9 cellular contexts compared by ENCODE assay signal in the genomic region with DNA sequence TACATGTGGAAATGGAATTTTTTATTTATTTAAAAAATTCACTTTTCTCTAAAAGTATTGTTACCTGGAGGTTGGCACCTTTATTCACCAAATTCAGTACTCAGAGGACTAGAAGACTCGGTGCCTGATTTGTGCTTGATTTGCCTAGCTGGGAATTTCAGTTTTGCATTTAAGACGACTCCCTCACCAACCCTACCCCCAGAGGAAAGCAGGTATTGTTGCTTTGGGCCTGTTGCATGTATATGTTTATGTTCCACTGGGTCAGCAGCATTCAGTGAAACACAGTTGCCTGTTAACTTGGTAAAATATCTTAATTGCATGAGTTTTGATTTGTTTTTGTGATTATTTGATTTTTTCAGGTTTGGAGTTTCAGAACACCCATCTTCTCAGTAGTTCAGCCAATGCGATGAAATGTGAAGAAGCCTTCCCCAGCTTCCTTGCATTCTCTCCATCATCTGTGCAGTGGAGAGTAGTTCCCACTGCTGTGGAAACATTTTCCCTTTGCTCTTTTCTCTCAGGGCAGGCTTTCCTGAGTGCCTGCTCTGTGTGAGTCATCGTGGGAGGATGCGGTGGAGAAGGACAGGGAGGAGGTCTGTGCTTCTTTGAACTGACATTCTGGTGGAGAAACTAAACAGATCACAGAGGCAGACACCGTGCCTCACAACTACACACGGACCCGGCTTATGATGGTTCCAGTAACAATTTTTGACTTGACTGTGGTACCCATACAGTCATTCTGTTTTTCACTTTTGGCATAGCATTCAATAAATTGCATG. TPM values are rescaled to one million over a fixed set of nuclear protein-coding genes. Genes with fewer than 3 reads are reported as not detected.
DNase-seq lines count a peak whose midpoint lies in the region; ATAC-seq and TF ChIP-seq lines count a peak whose summit lies in the region.
"Had no signal": no experiment of that assay in that cellular context is flagged by ENCODE, and none has a peak within 500 bp of the region (broad histone marks: within the 10 kb centered on the region; RNA-seq: fewer than 3 reads in every experiment).

No MANE protein-coding gene starts in this region.

- peak overlapping the region; percentile 83 for H3K27ac Mint-ChIP-seq in activated naive CD8-positive, alpha-beta T cell treated with anti-CD3 and anti-CD28 coated beads for 36 hours
- H3K27ac Mint-ChIP-seq in stimulated activated naive B cell treated with anti-CD40 and anti-IgM and Interleukin-4, amounts not matched to agents 10 μg/mL and 1 μg/mL and 100 μg/mL, for 72 hours: no peak overlapping the region

- ATAC-seq in GM18870 (IDR thresholded peaks at IDR 0.05; ENCODE audit: unreplicated experiment) (no peak), GM19351 (IDR thresholded peaks at IDR 0.05; ENCODE audit: unreplicated experiment) (no peak), HG02884 (IDR thresholded peaks at IDR 0.05; ENCODE audit: unreplicated experiment) (no peak)
- ATAC-seq in stimulated activated naive B cell treated with anti-CD40 and anti-IgM and Interleukin-4, amounts not matched to agents 10 μg/mL and 1 μg/mL and 100 μg/mL, for 72 hours (replicated peaks): no peak

- peaks cover 66% of the 10 kb centered on the region for H3K36me3 Mint-ChIP-seq in activated naive CD8-positive, alpha-beta T cell treated with anti-CD3 and anti-CD28 coated beads for 36 hours
- H3K36me3 Mint-ChIP-seq in stimulated activated naive B cell treated with anti-CD40 and anti-IgM and Interleukin-4, amounts not matched to agents 10 μg/mL and 1 μg/mL and 100 μg/mL, for 72 hours: peaks cover 20 to 46% of the 10 kb centered on the region in 2 donors

- peaks cover 94% of the 10 kb centered on the region for H3K4me1 Mint-ChIP-seq in activated naive CD8-positive, alpha-beta T cell treated with anti-CD3 and anti-CD28 coated beads for 36 hours
- peaks cover 62 to 90% of the 10 kb centered on the region in 2 donors for H3K4me1 Mint-ChIP-seq in stimulated activated naive B cell treated with anti-CD40 and anti-IgM and Interleukin-4, amounts not matched to agents 10 μg/mL and 1 μg/mL and 100 μg/mL, for 72 hours

- peak; percentile 59 for DNase-seq in AG10803 (ENCODE audit: low read depth)
- DNase-seq in NCI-H226: peak; percentile 69
- DNase-seq in activated naive CD8-positive, alpha-beta T cell treated with anti-CD3 and anti-CD28 coated beads for 36 hours: peak; percentile 53
- peak; percentile 89 for DNase-seq in islet precursor cell
- DNase-seq in stimulated activated naive B cell treated with anti-CD40 and anti-IgM and Interleukin-4, amounts not matched to agents 10 μg/mL and 1 μg/mL and 100 μg/mL, for 72 hours: no peak
- DNase-seq: KG1 had no signal

- peaks cover 3% of the 10 kb centered on the region for H3K9me3 Mint-ChIP-seq in activated naive CD8-positive, alpha-beta T cell treated with anti-CD3 and anti-CD28 coated beads for 36 hours
- no peaks in the 10 kb centered on the region for H3K9me3 Mint-ChIP-seq in stimulated activated naive B cell treated with anti-CD40 and anti-IgM and Interleukin-4, amounts not matched to agents 10 μg/mL and 1 μg/mL and 100 μg/mL, for 72 hours

- no peak overlapping the region for H3K4me3 ChIP-seq in AG10803 (ENCODE audit: low read length)

- no peak for TF ChIP-seq CTCF in AG10803 (conservative IDR thresholded peaks at IDR 0.05; ENCODE audit: low read length)

- peak overlapping the region; percentile 19 for H3K4me3 Mint-ChIP-seq in activated naive CD8-positive, alpha-beta T cell treated with anti-CD3 and anti-CD28 coated beads for 36 hours
- no peak overlapping the region for H3K4me3 Mint-ChIP-seq in stimulated activated naive B cell treated with anti-CD40 and anti-IgM and Interleukin-4, amounts not matched to agents 10 μg/mL and 1 μg/mL and 100 μg/mL, for 72 hours

- no peaks in the 10 kb centered on the region for H3K27me3 Mint-ChIP-seq in activated naive CD8-positive, alpha-beta T cell treated with anti-CD3 and anti-CD28 coated beads for 36 hours
- H3K27me3 Mint-ChIP-seq in stimulated activated naive B cell treated with anti-CD40 and anti-IgM and Interleukin-4, amounts not matched to agents 10 μg/mL and 1 μg/mL and 100 μg/mL, for 72 hours: no peaks in the 10 kb centered on the region

RNA-seq across cellular contexts. Expression of a gene that starts 6.4 kb away (rescaled TPM):
- 10 to 100 TPM; 39.6 to 41.9 TPM for total RNA-seq in activated naive CD8-positive, alpha-beta T cell treated with anti-CD3 and anti-CD28 coated beads for 36 hours
